ENCODE assay signal across 11 cellular contexts in the genomic region with DNA sequence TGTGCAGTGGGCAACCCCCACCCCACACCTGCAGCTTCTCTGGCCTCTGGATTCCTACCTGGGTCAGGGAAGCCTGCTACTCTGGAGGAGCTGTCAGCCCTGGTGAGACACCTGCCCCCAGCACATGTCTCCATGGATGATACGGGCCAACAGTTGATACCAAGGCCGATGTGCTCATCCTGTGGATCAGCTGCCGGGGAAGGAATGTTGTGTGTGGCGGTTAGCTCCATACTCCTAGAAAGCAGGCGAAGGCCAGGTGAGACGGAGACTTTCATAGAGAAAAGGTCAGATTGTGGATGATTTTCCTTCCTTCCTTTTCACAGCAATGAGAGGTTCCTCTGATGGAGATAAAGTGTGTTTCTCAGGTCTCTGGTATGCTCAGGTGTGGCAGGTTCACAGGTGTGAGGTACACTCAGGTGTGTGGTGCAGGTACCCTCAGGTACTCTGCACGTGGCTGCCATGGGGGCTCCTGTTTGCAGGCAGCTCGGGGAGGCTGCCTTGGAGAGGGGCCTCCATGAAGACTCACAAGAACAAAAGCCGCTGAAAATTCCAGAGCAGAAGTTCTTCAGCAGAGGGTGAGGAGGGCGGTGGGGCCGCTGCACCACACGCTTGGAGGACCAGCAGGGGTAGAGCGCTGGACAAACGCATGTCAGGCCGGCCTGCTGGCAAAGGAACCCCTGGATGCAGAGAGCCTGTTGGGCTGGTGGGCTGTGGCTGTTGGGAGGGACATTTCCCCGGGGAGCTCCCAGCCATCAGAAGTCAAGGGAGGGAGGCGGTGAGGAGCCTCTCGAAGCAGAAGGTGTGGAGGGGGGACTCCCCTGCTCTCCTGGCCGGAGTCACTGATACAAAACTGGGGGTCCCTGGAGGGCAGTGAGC. TPM values are rescaled to one million over a fixed set of nuclear protein-coding genes. Genes with fewer than 3 reads are reported as not detected.
DNase-seq lines count a peak whose midpoint lies in the region; ATAC-seq and TF ChIP-seq lines count a peak whose summit lies in the region.
"Had no signal": no experiment of that assay in that cellular context is flagged by ENCODE, and none has a peak within 500 bp of the region (broad histone marks: within the 10 kb centered on the region; RNA-seq: fewer than 3 reads in every experiment).

No MANE protein-coding gene starts in this region.

- H3K27me3 ChIP-seq in endodermal cell (ENCODE audit: control insufficient read depth, insufficient read depth, low read length, poor library complexity, severe bottlenecking) (peaks cover 30% of the 10 kb centered on the region), mesendoderm (ENCODE audit: insufficient read depth, low read length, poor library complexity) (peaks cover 11% of the 10 kb centered on the region), heart left ventricle (peaks cover 11 to 31% (median 20%) of the 10 kb centered on the region in 9 donors)

- no peak overlapping the region for H3K18ac ChIP-seq in mesendoderm (ENCODE audit: low read length)

- intact Hi-C loops in heart left ventricle (cut with DNase I): no loop called here

- H3K27me3 Mint-ChIP-seq in endodermal cell (ENCODE audit: insufficient read depth): peaks cover 31% of the 10 kb centered on the region
- peaks cover 5% of the 10 kb centered on the region for H3K27me3 Mint-ChIP-seq in T-helper 2 cell treated with Interferon-gamma antibody and Interleukin-4, amounts not matched to agents 5 μg/mL and 100 μg/mL, for 36 hours (ENCODE audit: low read depth)

- no peak overlapping the region for H2BK15ac ChIP-seq in mesendoderm (replicated peaks; ENCODE audit: low read depth)

- no peak overlapping the region for H2AK5ac ChIP-seq in mesendoderm (ENCODE audit: low read length)

- H3K9me3 Mint-ChIP-seq in endodermal cell: no peaks in the 10 kb centered on the region
- no peaks in the 10 kb centered on the region for H3K9me3 Mint-ChIP-seq in T-helper 2 cell treated with Interferon-gamma antibody and Interleukin-4, amounts not matched to agents 5 μg/mL and 100 μg/mL, for 36 hours

- H3K27ac ChIP-seq in endodermal cell (ENCODE audit: low read depth, low read length) (no peak overlapping the region), mesendoderm (ENCODE audit: low read depth, low read length) (no peak overlapping the region), heart left ventricle (no peak overlapping the region)
- H3K27ac ChIP-seq: esophagus muscularis mucosa, tibial artery had no signal

- no peak overlapping the region for H3K56ac ChIP-seq in mesendoderm (ENCODE audit: low read length)

- no peak overlapping the region for H3K9ac ChIP-seq in endodermal cell (ENCODE audit: extremely low read depth, low read length, poor library complexity, severe bottlenecking)
- H3K9ac ChIP-seq in mesendoderm (ENCODE audit: low read length): no peak overlapping the region

- no peak overlapping the region for H3K4me3 Mint-ChIP-seq in endodermal cell
- H3K4me3 Mint-ChIP-seq in T-helper 2 cell treated with Interferon-gamma antibody and Interleukin-4, amounts not matched to agents 5 μg/mL and 100 μg/mL, for 36 hours: no peak overlapping the region

- no peak overlapping the region for H3K4ac ChIP-seq in mesendoderm (ENCODE audit: low read depth, low read length)

- no peak overlapping the region for H4K8ac ChIP-seq in mesendoderm (ENCODE audit: low read depth, low read length)

- peaks cover 9% of the 10 kb centered on the region for H3K36me3 ChIP-seq in endodermal cell (ENCODE audit: control insufficient read depth, insufficient read depth, low read length)
- H3K36me3 ChIP-seq in mesendoderm (ENCODE audit: control insufficient read depth, insufficient read depth, low read length): peaks cover 2% of the 10 kb centered on the region
- H3K36me3 ChIP-seq in heart left ventricle: peaks cover 0 to 48% (median 26%) of the 10 kb centered on the region in 9 donors

- 86 to 87% methylated on average over 12 to 19 of the region's 19 CpGs for WGBS in endodermal cell (ENCODE audit: insufficient coverage in 1 of 2, insufficient read length in 1 of 2), 2 experiments
- no CpG with 5 or more reads among the region's 19 CpGs for WGBS in mesendoderm (ENCODE audit: extremely low coverage, insufficient coverage, low lambda C conversion rate)
- WGBS in heart left ventricle, 4 donors: 88 to 95% (median 92%) methylated on average over 16 to 19 of the region's 19 CpGs

- TF ChIP-seq CTCF in endodermal cell (conservative IDR thresholded peaks at IDR 0.05): no peak
- TF ChIP-seq CTCF in heart left ventricle (IDR thresholded peaks at IDR 0.05): no peak

- H3K36me3 Mint-ChIP-seq in endodermal cell (ENCODE audit: low read depth): peaks cover 27% of the 10 kb centered on the region
- peaks cover 1% of the 10 kb centered on the region for H3K36me3 Mint-ChIP-seq in T-helper 2 cell treated with Interferon-gamma antibody and Interleukin-4, amounts not matched to agents 5 μg/mL and 100 μg/mL, for 36 hours (ENCODE audit: low read depth)

- H3K27ac Mint-ChIP-seq in endodermal cell: no peak overlapping the region
- no peak overlapping the region for H3K27ac Mint-ChIP-seq in T-helper 2 cell treated with Interferon-gamma antibody and Interleukin-4, amounts not matched to agents 5 μg/mL and 100 μg/mL, for 36 hours

- no peak for TF ChIP-seq POLR2A in heart left ventricle (IDR thresholded peaks at IDR 0.05)

- H3K4me3 ChIP-seq in endodermal cell (ENCODE audit: low read length): no peak overlapping the region
- no peak overlapping the region for H3K4me3 ChIP-seq in mesendoderm (ENCODE audit: low read length)
- H3K4me3 ChIP-seq in heart left ventricle: no peak overlapping the region
- H3K4me3 ChIP-seq: esophagus muscularis mucosa, tibial artery had no signal

- H2BK120ac ChIP-seq in mesendoderm (ENCODE audit: low read depth, low read length): no peak overlapping the region

- no peak overlapping the region for H3K23ac ChIP-seq in mesendoderm (ENCODE audit: low read length)

- ATAC-seq in GM18502 (IDR thresholded peaks at IDR 0.05; ENCODE audit: poor library complexity, unreplicated experiment): peak; percentile 11
- ATAC-seq in GM21515 (IDR thresholded peaks at IDR 0.05; ENCODE audit: unreplicated experiment): peak; percentile 8
- peak; percentile 8 for ATAC-seq in HG03196 (IDR thresholded peaks at IDR 0.05; ENCODE audit: unreplicated experiment)
- no peak for ATAC-seq in GM19035 (IDR thresholded peaks at IDR 0.05; ENCODE audit: unreplicated experiment)
- no peak for ATAC-seq in heart left ventricle

- H3K9me3 ChIP-seq in endodermal cell (ENCODE audit: control insufficient read depth, low read length) (no peaks in the 10 kb centered on the region), heart left ventricle (no peaks in the 10 kb centered on the region)
- H3K9me3 ChIP-seq: esophagus muscularis mucosa, tibial artery had no signal

- peak; percentile 41 for DNase-seq in endodermal cell
- DNase-seq in mesendoderm: no peak
- DNase-seq in heart left ventricle: no peak
- no peak for DNase-seq in T-helper 2 cell treated with Interferon-gamma antibody and Interleukin-4, amounts not matched to agents 5 μg/mL and 100 μg/mL, for 36 hours (ENCODE audit: low spot score)
- DNase-seq: SIG-M5, tibial artery had no signal

- H3K79me1 ChIP-seq in mesendoderm (ENCODE audit: low read length): no peaks in the 10 kb centered on the region

- H3K4me1 ChIP-seq in endodermal cell (ENCODE audit: control insufficient read depth, insufficient read depth, low read length) (no peaks in the 10 kb centered on the region), mesendoderm (ENCODE audit: control insufficient read depth, low read depth, low read length) (no peaks in the 10 kb centered on the region), heart left ventricle (peaks cover 6 to 20% (median 8%) of the 10 kb centered on the region in 12 donors)

- H2BK5ac ChIP-seq in mesendoderm (ENCODE audit: low read length): no peak overlapping the region

- H4K5ac ChIP-seq in mesendoderm (ENCODE audit: low read length): no peak overlapping the region

- no peak overlapping the region for H3K4me2 ChIP-seq in mesendoderm (ENCODE audit: low read length)

- H3K79me2 ChIP-seq in mesendoderm (ENCODE audit: control insufficient read depth, insufficient read depth, low read length): no peaks in the 10 kb centered on the region

- no peaks in the 10 kb centered on the region for H3K4me1 Mint-ChIP-seq in endodermal cell
- peaks cover 7% of the 10 kb centered on the region for H3K4me1 Mint-ChIP-seq in T-helper 2 cell treated with Interferon-gamma antibody and Interleukin-4, amounts not matched to agents 5 μg/mL and 100 μg/mL, for 36 hours (ENCODE audit: low read depth)

RNA-seq across cellular contexts. Expression of gene AHRR, which starts 5.1 kb away (rescaled TPM):
- total RNA-seq in endodermal cell: 1 to 10 TPM; 1.4 to 2.0 TPM
- 1.3 TPM for polyA plus RNA-seq in endodermal cell (2013, experiment 1 of 2)
- polyA plus RNA-seq in endodermal cell (2013, experiment 2 of 2): 1.2 TPM
- polyA plus RNA-seq in mesendoderm (2013, experiment 1 of 2): 0.17 TPM
- 0.22 TPM for polyA plus RNA-seq in mesendoderm (2013, experiment 2 of 2)
- total RNA-seq in heart left ventricle: under 1 TPM in 7 of 9 donors, not detected in 2; 0.12 to 0.69 (median 0.29) TPM
- under 1 TPM; 0.11 to 0.12 TPM for polyA plus RNA-seq in heart left ventricle

RNA-seq across cellular contexts. Expression of gene PDCD6, which starts 45.0 kb away (rescaled TPM):
- 10 to 100 TPM; 69.2 to 80.9 TPM for total RNA-seq in endodermal cell
- polyA plus RNA-seq in endodermal cell (2013, experiment 1 of 2): 76.5 TPM
- 72.9 TPM for polyA plus RNA-seq in endodermal cell (2013, experiment 2 of 2)
- 67.4 TPM for polyA plus RNA-seq in mesendoderm (2013, experiment 1 of 2)
- 65.6 TPM for polyA plus RNA-seq in mesendoderm (2013, experiment 2 of 2)
- total RNA-seq in heart left ventricle: 10 to 100 TPM; 31.2 to 50.2 (median 38.6) TPM
- 10 to 100 TPM; 46.2 to 89.1 TPM for polyA plus RNA-seq in heart left ventricle

Comparison
In these comparisons a context has a peak if more than half of its experiments do, and no peak if none do; other contexts are left out.
1. ATAC-seq: peak in GM18502 (single experiment), GM21515 (single experiment) and HG03196 (single experiment); none in GM19035 (single experiment) and heart left ventricle (0 of 4).